Comparison of ENCODE assay signal across 1 cellular context in the genomic region with DNA sequence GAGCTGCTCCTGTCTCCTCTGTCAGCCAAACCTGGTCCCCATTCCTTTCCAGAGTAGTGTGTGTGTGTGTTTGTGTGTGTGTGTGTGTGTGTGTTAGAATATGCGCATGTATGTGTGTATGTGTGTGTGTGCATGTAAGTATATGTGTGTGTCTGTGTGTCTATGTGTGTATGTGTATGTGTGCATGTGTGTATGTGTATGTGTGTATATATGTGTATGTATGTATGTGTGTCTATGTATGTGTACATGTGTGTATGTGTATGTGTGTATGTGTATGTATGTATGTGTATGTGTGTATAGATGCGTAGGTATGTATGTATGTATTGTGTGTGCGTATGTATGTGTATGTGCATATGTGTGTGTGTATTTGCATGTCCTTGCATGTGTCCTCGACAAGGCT.
TF ChIP-seq lines count a peak whose summit lies in the region.

No MANE protein-coding gene starts in this region.

TF ChIP-seq in HepG2, 621 proteins besides CTCF, POLR2A, EP300 and RAD21 (continued from another document and continues in another):
- TF ChIP-seq ZSCAN9 (CRISPR knock-in tag; IDR thresholded peaks at IDR 0.05; ENCODE audit: borderline replicate concordance) (no peak), MATR3 (CRISPR knock-in tag; IDR thresholded peaks at IDR 0.05) (no peak), ZNF513 (CRISPR knock-in tag; conservative IDR thresholded peaks at IDR 0.05) (no peak), GLI4 (CRISPR knock-in tag; IDR thresholded peaks at IDR 0.05; ENCODE audit: borderline replicate concordance) (no peak), E2F1 (CRISPR knock-in tag; IDR thresholded peaks at IDR 0.05) (no peak), ZNF282 (IDR thresholded peaks at IDR 0.05; ENCODE audit: partially characterized antibody) (no peak), ZNF841 (CRISPR knock-in tag; IDR thresholded peaks at IDR 0.05; ENCODE audit: borderline replicate concordance) (no peak), PHF5A (CRISPR knock-in tag; IDR thresholded peaks at IDR 0.05; ENCODE audit: low read depth, unreplicated experiment) (no peak), ZSCAN20 (CRISPR knock-in tag; IDR thresholded peaks at IDR 0.05; ENCODE audit: borderline replicate concordance) (no peak), RORA (CRISPR knock-in tag; IDR thresholded peaks at IDR 0.05) (no peak), IKZF1 (IDR thresholded peaks at IDR 0.05) (peak; percentile 94), ZNF761 (CRISPR knock-in tag; conservative IDR thresholded peaks at IDR 0.05) (no peak), HNF4G (IDR thresholded peaks at IDR 0.05; ENCODE audit: borderline replicate concordance, low read depth, low read length) (no peak), HNF4G (CRISPR knock-in tag; IDR thresholded peaks at IDR 0.05; ENCODE audit: borderline replicate concordance, low read depth) (no peak), ZNF235 (CRISPR knock-in tag; IDR thresholded peaks at IDR 0.05; ENCODE audit: borderline replicate concordance) (no peak), SAFB2 (CRISPR knock-in tag; IDR thresholded peaks at IDR 0.05; ENCODE audit: borderline replicate concordance, low read depth) (no peak), ZNF350 (CRISPR knock-in tag; IDR thresholded peaks at IDR 0.05; ENCODE audit: borderline replicate concordance, low read depth) (no peak), ATAD3A (CRISPR knock-in tag; IDR thresholded peaks at IDR 0.05) (no peak), SRF (IDR thresholded peaks at IDR 0.05; ENCODE audit: low read depth, low read length) (no peak), CAMTA2 (CRISPR knock-in tag; IDR thresholded peaks at IDR 0.05; ENCODE audit: borderline replicate concordance) (no peak), NONO (IDR thresholded peaks at IDR 0.05) (0 out of 2 replicates have a peak, but pooled peaks have one; percentile 42), NONO (CRISPR knock-in tag; conservative IDR thresholded peaks at IDR 0.05) (no peak), ZBTB26 (CRISPR knock-in tag; IDR thresholded peaks at IDR 0.05; ENCODE audit: borderline replicate concordance) (no peak), TBX2 (CRISPR knock-in tag; IDR thresholded peaks at IDR 0.05; ENCODE audit: borderline replicate concordance) (no peak), TERF1 (CRISPR knock-in tag; IDR thresholded peaks at IDR 0.05) (no peak), FOXA1 (IDR thresholded peaks at IDR 0.05) (0 out of 2 replicates have a peak, but pooled peaks have one; percentile 24), FOXA1 (CRISPR knock-in tag; IDR thresholded peaks at IDR 0.05) (no peak), ATRX (CRISPR knock-in tag; IDR thresholded peaks at IDR 0.05; ENCODE audit: borderline replicate concordance) (no peak), PREB (CRISPR knock-in tag; IDR thresholded peaks at IDR 0.05) (no peak), HNF4A (CRISPR knock-in tag; IDR thresholded peaks at IDR 0.05) (no peak), ATF7 (IDR thresholded peaks at IDR 0.05) (peak; percentile 30; the same call in 1 of the 2 replicates), ATF7 (CRISPR knock-in tag; IDR thresholded peaks at IDR 0.05) (no peak), ZNF33A (CRISPR knock-in tag; IDR thresholded peaks at IDR 0.05; ENCODE audit: borderline replicate concordance) (no peak), ZNF329 (CRISPR knock-in tag; IDR thresholded peaks at IDR 0.05; ENCODE audit: low read depth) (no peak), FOXP1 (IDR thresholded peaks at IDR 0.05) (peak; percentile 42; the same call in 1 of the 2 replicates), FOXP1 (CRISPR knock-in tag; IDR thresholded peaks at IDR 0.05) (no peak), CREM (IDR thresholded peaks at IDR 0.05) (no peak), CREM (CRISPR knock-in tag; IDR thresholded peaks at IDR 0.05) (no peak), ZNF614 (CRISPR knock-in tag; IDR thresholded peaks at IDR 0.05; ENCODE audit: borderline replicate concordance) (no peak), ZNF530 (CRISPR knock-in tag; IDR thresholded peaks at IDR 0.05; ENCODE audit: low read depth) (no peak), RFX1 (IDR thresholded peaks at IDR 0.05) (no peak), ZNF720 (CRISPR knock-in tag; IDR thresholded peaks at IDR 0.05) (no peak), MIXL1 (CRISPR knock-in tag; IDR thresholded peaks at IDR 0.05) (no peak)
- TF ChIP-seq, protein P1, sequence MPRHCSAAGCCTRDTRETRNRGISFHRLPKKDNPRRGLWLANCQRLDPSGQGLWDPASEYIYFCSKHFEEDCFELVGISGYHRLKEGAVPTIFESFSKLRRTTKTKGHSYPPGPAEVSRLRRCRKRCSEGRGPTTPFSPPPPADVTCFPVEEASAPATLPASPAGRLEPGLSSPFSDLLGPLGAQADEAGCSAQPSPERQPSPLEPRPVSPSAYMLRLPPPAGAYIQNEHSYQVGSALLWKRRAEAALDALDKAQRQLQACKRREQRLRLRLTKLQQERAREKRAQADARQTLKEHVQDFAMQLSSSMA (CRISPR knock-in tag; IDR thresholded peaks at IDR 0.05), result no peak
- TF ChIP-seq, protein P2, sequence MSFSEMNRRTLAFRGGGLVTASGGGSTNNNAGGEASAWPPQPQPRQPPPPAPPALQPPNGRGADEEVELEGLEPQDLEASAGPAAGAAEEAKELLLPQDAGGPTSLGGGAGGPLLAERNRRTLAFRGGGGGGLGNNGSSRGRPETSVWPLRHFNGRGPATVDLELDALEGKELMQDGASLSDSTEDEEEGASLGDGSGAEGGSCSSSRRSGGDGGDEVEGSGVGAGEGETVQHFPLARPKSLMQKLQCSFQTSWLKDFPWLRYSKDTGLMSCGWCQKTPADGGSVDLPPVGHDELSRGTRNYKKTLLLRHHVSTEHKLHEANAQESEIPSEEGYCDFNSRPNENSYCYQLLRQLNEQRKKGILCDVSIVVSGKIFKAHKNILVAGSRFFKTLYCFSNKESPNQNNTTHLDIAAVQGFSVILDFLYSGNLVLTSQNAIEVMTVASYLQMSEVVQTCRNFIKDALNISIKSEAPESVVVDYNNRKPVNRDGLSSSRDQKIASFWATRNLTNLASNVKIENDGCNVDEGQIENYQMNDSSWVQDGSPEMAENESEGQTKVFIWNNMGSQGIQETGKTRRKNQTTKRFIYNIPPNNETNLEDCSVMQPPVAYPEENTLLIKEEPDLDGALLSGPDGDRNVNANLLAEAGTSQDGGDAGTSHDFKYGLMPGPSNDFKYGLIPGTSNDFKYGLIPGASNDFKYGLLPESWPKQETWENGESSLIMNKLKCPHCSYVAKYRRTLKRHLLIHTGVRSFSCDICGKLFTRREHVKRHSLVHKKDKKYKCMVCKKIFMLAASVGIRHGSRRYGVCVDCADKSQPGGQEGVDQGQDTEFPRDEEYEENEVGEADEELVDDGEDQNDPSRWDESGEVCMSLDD (CRISPR knock-in tag; IDR thresholded peaks at IDR 0.05; ENCODE audit: borderline replicate concordance), result no peak
- TF ChIP-seq, protein P3, sequence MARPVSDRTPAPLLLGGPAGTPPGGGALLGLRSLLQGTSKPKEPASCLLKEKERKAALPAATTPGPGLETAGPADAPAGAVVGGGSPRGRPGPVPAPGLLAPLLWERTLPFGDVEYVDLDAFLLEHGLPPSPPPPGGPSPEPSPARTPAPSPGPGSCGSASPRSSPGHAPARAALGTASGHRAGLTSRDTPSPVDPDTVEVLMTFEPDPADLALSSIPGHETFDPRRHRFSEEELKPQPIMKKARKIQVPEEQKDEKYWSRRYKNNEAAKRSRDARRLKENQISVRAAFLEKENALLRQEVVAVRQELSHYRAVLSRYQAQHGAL (CRISPR knock-in tag; IDR thresholded peaks at IDR 0.05; ENCODE audit: not compliant biosample characterization), result no peak
- TF ChIP-seq, protein P4, sequence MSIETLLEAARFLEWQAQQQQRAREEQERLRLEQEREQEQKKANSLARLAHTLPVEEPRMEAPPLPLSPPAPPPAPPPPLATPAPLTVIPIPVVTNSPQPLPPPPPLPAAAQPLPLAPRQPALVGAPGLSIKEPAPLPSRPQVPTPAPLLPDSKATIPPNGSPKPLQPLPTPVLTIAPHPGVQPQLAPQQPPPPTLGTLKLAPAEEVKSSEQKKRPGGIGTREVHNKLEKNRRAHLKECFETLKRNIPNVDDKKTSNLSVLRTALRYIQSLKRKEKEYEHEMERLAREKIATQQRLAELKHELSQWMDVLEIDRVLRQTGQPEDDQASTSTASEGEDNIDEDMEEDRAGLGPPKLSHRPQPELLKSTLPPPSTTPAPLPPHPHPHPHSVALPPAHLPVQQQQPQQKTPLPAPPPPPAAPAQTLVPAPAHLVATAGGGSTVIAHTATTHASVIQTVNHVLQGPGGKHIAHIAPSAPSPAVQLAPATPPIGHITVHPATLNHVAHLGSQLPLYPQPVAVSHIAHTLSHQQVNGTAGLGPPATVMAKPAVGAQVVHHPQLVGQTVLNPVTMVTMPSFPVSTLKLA (IDR thresholded peaks at IDR 0.05), result peak; percentile 41; the same call in 1 of the 2 replicates
- TF ChIP-seq, protein P5, sequence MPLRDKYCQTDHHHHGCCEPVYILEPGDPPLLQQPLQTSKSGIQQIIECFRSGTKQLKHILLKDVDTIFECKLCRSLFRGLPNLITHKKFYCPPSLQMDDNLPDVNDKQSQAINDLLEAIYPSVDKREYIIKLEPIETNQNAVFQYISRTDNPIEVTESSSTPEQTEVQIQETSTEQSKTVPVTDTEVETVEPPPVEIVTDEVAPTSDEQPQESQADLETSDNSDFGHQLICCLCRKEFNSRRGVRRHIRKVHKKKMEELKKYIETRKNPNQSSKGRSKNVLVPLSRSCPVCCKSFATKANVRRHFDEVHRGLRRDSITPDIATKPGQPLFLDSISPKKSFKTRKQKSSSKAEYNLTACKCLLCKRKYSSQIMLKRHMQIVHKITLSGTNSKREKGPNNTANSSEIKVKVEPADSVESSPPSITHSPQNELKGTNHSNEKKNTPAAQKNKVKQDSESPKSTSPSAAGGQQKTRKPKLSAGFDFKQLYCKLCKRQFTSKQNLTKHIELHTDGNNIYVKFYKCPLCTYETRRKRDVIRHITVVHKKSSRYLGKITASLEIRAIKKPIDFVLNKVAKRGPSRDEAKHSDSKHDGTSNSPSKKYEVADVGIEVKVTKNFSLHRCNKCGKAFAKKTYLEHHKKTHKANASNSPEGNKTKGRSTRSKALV (CRISPR knock-in tag; IDR thresholded peaks at IDR 0.05), result no peak
- TF ChIP-seq, protein P6, sequence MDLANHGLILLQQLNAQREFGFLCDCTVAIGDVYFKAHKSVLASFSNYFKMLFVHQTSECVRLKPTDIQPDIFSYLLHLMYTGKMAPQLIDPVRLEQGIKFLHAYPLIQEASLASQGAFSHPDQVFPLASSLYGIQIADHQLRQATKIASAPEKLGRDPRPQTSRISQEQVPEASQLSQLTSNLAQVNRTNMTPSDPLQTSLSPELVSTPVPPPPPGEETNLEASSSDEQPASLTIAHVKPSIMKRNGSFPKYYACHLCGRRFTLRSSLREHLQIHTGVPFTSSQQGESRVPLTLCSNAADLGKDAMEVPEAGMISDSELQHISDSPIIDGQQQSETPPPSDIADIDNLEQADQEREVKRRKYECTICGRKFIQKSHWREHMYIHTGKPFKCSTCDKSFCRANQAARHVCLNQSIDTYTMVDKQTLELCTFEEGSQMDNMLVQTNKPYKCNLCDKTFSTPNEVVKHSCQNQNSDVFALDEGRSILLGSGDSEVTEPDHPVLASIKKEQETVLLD (CRISPR knock-in tag; IDR thresholded peaks at IDR 0.05; ENCODE audit: low read depth), result no peak
